Comparison of ENCODE assay signal across 8 cellular contexts in the genomic region with DNA sequence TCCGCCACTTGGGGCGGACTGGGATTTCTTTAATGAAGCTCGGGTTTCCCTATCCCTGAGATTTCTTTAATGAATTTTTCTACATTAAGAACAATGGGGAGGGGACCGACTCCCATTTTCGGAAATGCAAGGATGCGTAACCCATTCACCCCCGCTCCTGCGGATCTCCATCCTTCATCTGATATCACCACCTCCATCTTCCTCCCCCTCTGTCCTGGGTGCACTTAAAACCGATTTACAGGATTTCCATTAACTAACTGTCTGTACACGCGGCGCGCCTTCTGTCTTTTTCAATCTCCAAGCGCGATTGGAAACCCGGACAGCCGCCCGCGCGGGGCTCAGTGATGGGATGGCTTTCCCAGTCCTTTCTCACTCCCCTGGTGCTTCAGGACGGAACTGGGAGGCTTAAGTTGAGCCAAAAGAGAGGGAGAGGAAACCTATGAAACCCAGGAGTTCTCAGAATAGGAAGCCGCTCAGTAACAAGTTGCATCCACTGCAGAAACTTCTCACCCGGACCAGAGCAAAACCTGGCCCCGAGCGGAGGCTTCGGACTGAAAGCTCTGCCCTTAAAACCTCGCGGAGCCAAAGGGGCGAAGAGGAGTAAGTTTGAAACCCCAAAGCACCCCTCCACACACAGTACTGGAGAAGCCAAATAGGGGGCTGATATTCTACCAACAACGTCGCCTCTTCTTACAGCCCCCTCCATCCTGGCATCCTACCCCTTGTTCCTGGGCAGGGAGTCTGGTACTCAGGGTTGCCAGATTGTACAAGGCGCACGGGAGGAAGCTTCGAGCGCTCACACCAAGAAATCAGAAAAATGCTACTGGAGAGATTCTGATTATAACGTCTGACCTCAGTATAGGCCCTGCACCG.
DNase-seq lines count a peak whose midpoint lies in the region; ATAC-seq and TF ChIP-seq lines count a peak whose summit lies in the region.

No MANE protein-coding gene starts in this region.

- H3K9ac ChIP-seq in duodenal mucosa (ENCODE audit: low read depth in 1 of 2, low read length in 2 of 2) (peak overlapping the region in 1 of 2 donors; percentile 32), muscle layer of colon (ENCODE audit: low read length) (peak overlapping the region; percentile 89)

- no peaks in the 10 kb centered on the region for H3K36me3 ChIP-seq in duodenal mucosa (ENCODE audit: control insufficient read depth in 1 of 2, insufficient read depth in 2 of 2, low read length in 2 of 2)
- H3K36me3 ChIP-seq in muscle layer of colon (ENCODE audit: insufficient read depth, low read length): no peaks in the 10 kb centered on the region

- no peaks in the 10 kb centered on the region for H3K9me3 ChIP-seq in duodenal mucosa (ENCODE audit: control insufficient read depth in 1 of 2, low read length in 2 of 2)
- H3K9me3 ChIP-seq in muscle layer of colon (ENCODE audit: low read length): no peaks in the 10 kb centered on the region

- no peak for ATAC-seq in GM19397 (IDR thresholded peaks at IDR 0.05; ENCODE audit: unreplicated experiment)
- ATAC-seq in GM19351 (IDR thresholded peaks at IDR 0.05; ENCODE audit: unreplicated experiment): no peak

- DNase-seq in ACHN: peak; percentile 7
- DNase-seq in HFF-Myc (ENCODE audit: extremely low read depth, low read depth): no peak
- no peak for DNase-seq in NCI-H1092 (lab: John Stamatoyannopoulos, UW)
- DNase-seq in T-helper 9 cell: no peak

- peaks cover 62 to 66% of the 10 kb centered on the region in 2 donors for H3K27me3 ChIP-seq in duodenal mucosa (ENCODE audit: control insufficient read depth in 1 of 2, insufficient read depth in 2 of 2, low read length in 2 of 2)
- H3K27me3 ChIP-seq in muscle layer of colon (ENCODE audit: control insufficient read depth in 1 of 2, insufficient read depth in 2 of 2, low read length in 2 of 2): no peaks in the 10 kb centered on the region

- in situ Hi-C loops in ACHN (cut with HindIII; ENCODE audit: low pct_ligation_motif_present, low pct_unique_long_range_greater_than_20kb, low sequenced_read_pairs): no loop called here

- H3K27ac ChIP-seq in duodenal mucosa (ENCODE audit: low read depth, low read length): peak overlapping the region; percentile 22
- H3K27ac ChIP-seq in muscle layer of colon (ENCODE audit: low read depth, low read length): peak overlapping the region; percentile 98

- no peak for TF ChIP-seq CTCF in HFF-Myc (IDR thresholded peaks at IDR 0.05; ENCODE audit: low read depth, low read length, missing control alignments)

- H3K4me1 ChIP-seq in duodenal mucosa (ENCODE audit: control insufficient read depth in 1 of 2, insufficient read depth in 2 of 2, low read length in 2 of 2) (peaks cover 8 to 46% of the 10 kb centered on the region in 2 donors), muscle layer of colon (ENCODE audit: insufficient read depth, low read length) (peaks cover 30% of the 10 kb centered on the region)

- H3K4me3 ChIP-seq in HFF-Myc (replicated peaks; ENCODE audit: low read depth, low read length) (peak overlapping the region; percentile 86), duodenal mucosa (ENCODE audit: low read depth in 1 of 2, low read length in 2 of 2) (peak overlapping the region; percentile 64 to 66), muscle layer of colon (ENCODE audit: low read depth in 1 of 2, low read length in 2 of 2) (peak overlapping the region; percentile 38 to 89)
